8 cellular contexts compared by ENCODE assay signal in genomic region chr19:55088543-55089265, GRCh38. TPM values are rescaled to one million over a fixed set of nuclear protein-coding genes. Genes with fewer than 3 reads are reported as not detected.
DNase-seq lines count a peak whose midpoint lies in the region; ATAC-seq, FAIRE-seq and TF ChIP-seq lines count a peak whose summit lies in the region.

No MANE protein-coding gene starts in this region.

- H3K9me3 ChIP-seq in CD4-positive, alpha-beta T cell (ENCODE audit: control insufficient read depth, low read length) = no peaks in the 10 kb centered on the region
- H3K9me3 ChIP-seq in parathyroid adenoma (ENCODE audit: control insufficient read depth, low read length) = no peaks in the 10 kb centered on the region
- no peaks in the 10 kb centered on the region for H3K9me3 ChIP-seq in tibial nerve

- no peaks in the 10 kb centered on the region for H3K4me1 ChIP-seq in parathyroid adenoma
- H3K4me1 ChIP-seq in tibial nerve = peaks cover 0 to 30% (median 13%) of the 10 kb centered on the region in 4 donors

- peak; percentile 61 for ATAC-seq in CD4-positive, alpha-beta T cell (ENCODE audit: poor library complexity)
- no peak for ATAC-seq in GM21381 (IDR thresholded peaks at IDR 0.05; ENCODE audit: unreplicated experiment)

- CTCF ChIA-PET in CD4-positive, alpha-beta T cell (lab: Charles Lee) = interaction anchor here (0.6 to 1.6 kb wide), 7 partner anchors 26 to 543 kb away, joined by 3 to 8 read pairs (median 4); partner anchors contain the start of genes DNAAF3, PPP1R12C and RDH13

- H3K4me1 Mint-ChIP-seq in CD4-positive, alpha-beta T cell (ENCODE audit: low read depth) = peaks cover 30% of the 10 kb centered on the region

- H3K27me3 Mint-ChIP-seq in CD4-positive, alpha-beta T cell = peaks cover 54% of the 10 kb centered on the region

- H3K27ac ChIP-seq in CD4-positive, alpha-beta T cell (ENCODE audit: low read depth, low read length) = no peak overlapping the region
- H3K27ac ChIP-seq in parathyroid adenoma = peak overlapping the region; percentile 37
- H3K27ac ChIP-seq in tibial nerve = peak overlapping the region in 1 of 4 donors; percentile 1

- no peak overlapping the region for H3K4me3 ChIP-seq in parathyroid adenoma (ENCODE audit: low read depth, low read length)
- no peak overlapping the region for H3K4me3 ChIP-seq in tibial nerve

- H3K9ac ChIP-seq in parathyroid adenoma = no peak overlapping the region

- H3K9me3 Mint-ChIP-seq in CD4-positive, alpha-beta T cell = no peaks in the 10 kb centered on the region

- WGBS in tibial nerve, 2 donors = 38 to 50% methylated on average over 13 of the region's 16 CpGs

- intact Hi-C loops in CD4-positive, alpha-beta T cell (cut with DNase I, micrococcal nuclease) = loop anchor here (1.0 to 5.0 kb wide), 4 partner anchors 28 to 414 kb away; partner anchors contain the start of gene PPP1R12C (in 1 of the 2)

- POLR2A ChIA-PET in CD4-positive, alpha-beta T cell (lab: Charles Lee) = interaction anchor here (0.6 to 1.7 kb wide), 2 partner anchors 29 to 84 kb away, joined by 3 to 4 read pairs; partner anchors contain the start of gene PPP1R12C

- TF ChIP-seq CTCF in CD4-positive, alpha-beta T cell (IDR thresholded peaks at IDR 0.05) = peak; percentile 93
- TF ChIP-seq CTCF in parathyroid adenoma (IDR thresholded peaks at IDR 0.05) (peak; percentile 53), tibial nerve (IDR thresholded peaks at IDR 0.05) (peak; percentile 44 to 94 (median 86))

- H3K79me2 ChIP-seq in parathyroid adenoma = no peaks in the 10 kb centered on the region

- H3K27me3 ChIP-seq in CD4-positive, alpha-beta T cell (ENCODE audit: control insufficient read depth, insufficient read depth, low read length) = peaks cover 42% of the 10 kb centered on the region
- no peaks in the 10 kb centered on the region for H3K27me3 ChIP-seq in parathyroid adenoma (ENCODE audit: control insufficient read depth, insufficient read depth, low read length)
- peaks cover 0 to 45% of the 10 kb centered on the region in 2 donors for H3K27me3 ChIP-seq in tibial nerve

- DNase-seq in CD4-positive, alpha-beta T cell = peak; percentile 62 to 83 (median 72)
- peak; percentile 87 for DNase-seq in HK-2 (ENCODE audit: unreplicated experiment)
- DNase-seq in RPMI7951 (ENCODE audit: low read depth) = peak; percentile 61
- peak; percentile 94 for DNase-seq in activated effector memory CD4-positive, alpha-beta T cell treated with anti-CD3 and anti-CD28 coated beads, Interleukin-2, amount 50 U/mL, for 16 hours
- DNase-seq in frontal cortex (ENCODE audit: low spot score in 2 of 2) = peak; percentile 68 to 80
- peak; percentile 67 to 86 for DNase-seq in tibial nerve (ENCODE audit: low spot score in 2 of 2)

- peak overlapping the region; percentile 26 for H3K4me2 ChIP-seq in parathyroid adenoma (ENCODE audit: low read length)

- no peak overlapping the region for H3K27ac Mint-ChIP-seq in CD4-positive, alpha-beta T cell

- no peak for TF ChIP-seq EP300 in tibial nerve (IDR thresholded peaks at IDR 0.05)

- peaks cover 9% of the 10 kb centered on the region for H3K36me3 Mint-ChIP-seq in CD4-positive, alpha-beta T cell (ENCODE audit: low read depth)

- FAIRE-seq in frontal cortex (lab: Jason Lieb, UNC) = no peak

- peak overlapping the region; percentile 49 for H3K4me3 Mint-ChIP-seq in CD4-positive, alpha-beta T cell

- H3K36me3 ChIP-seq in parathyroid adenoma (ENCODE audit: control insufficient read depth, insufficient read depth, low read length) (no peaks in the 10 kb centered on the region), tibial nerve (peaks cover 0 to 38% (median 16%) of the 10 kb centered on the region in 3 donors)

- no peak overlapping the region for H2AFZ ChIP-seq in parathyroid adenoma

- TF ChIP-seq POLR2A in tibial nerve (IDR thresholded peaks at IDR 0.05) = no peak

RNA-seq across cellular contexts. Expression of gene EPS8L1, which starts 13.0 kb away (rescaled TPM):
- total RNA-seq in CD4-positive, alpha-beta T cell = 1 to 10 TPM; 2.0 to 2.2 TPM
- total RNA-seq in RPMI7951 (2014; rRNA removed; shearing (Covaris generic)) = 8.5 and 12.3 TPM in 2 replicates
- total RNA-seq in frontal cortex (2.9 TPM), tibial nerve (1 to 10 TPM in 1 of 4 donors, under 1 TPM in 1, not detected in 2; 0.44 to 1.2 TPM)

RNA-seq across cellular contexts. Expression of gene RDH13, which starts 25.8 kb away (rescaled TPM):
- total RNA-seq in CD4-positive, alpha-beta T cell = 1 to 10 TPM; 7.4 to 8.8 TPM
- total RNA-seq in RPMI7951 (2014; rRNA removed; shearing (Covaris generic)) = 5.2 and 7.3 TPM in 2 replicates
- 14.3 TPM for total RNA-seq in frontal cortex
- total RNA-seq in tibial nerve = 10 to 100 TPM in 2 of 4 donors, 1 to 10 TPM in 2; 6.3 to 25.7 (median 12.7) TPM

RNA-seq across cellular contexts. Expression of gene PPP1R12C, which starts 28.7 kb away (rescaled TPM):
- 100 to 1,000 TPM; 123 to 136 TPM for total RNA-seq in CD4-positive, alpha-beta T cell
- 22.3 and 31.0 TPM in 2 replicates for total RNA-seq in RPMI7951 (2014; rRNA removed; shearing (Covaris generic))
- total RNA-seq in frontal cortex (16.7 TPM), tibial nerve (100 to 1,000 TPM; 113 to 270 (median 180) TPM)

RNA-seq across cellular contexts. Expression of gene GP6, which starts 50.6 kb away (rescaled TPM):
- total RNA-seq in CD4-positive, alpha-beta T cell = under 1 TPM; 0.38 to 0.47 TPM
- not detected in 2 replicates for total RNA-seq in RPMI7951 (2014; rRNA removed; shearing (Covaris generic))
- total RNA-seq in frontal cortex (under 0.01 TPM), tibial nerve (1 to 10 TPM in 1 of 4 donors, not detected in 3; 1.5 TPM)
